Comparison of ENCODE assay signal across 14 cellular contexts in genomic region chr21:36709030-36709867, GRCh38. TPM values are rescaled to one million over a fixed set of nuclear protein-coding genes. Genes with fewer than 3 reads are reported as not detected.
DNase-seq lines count a peak whose midpoint lies in the region; ATAC-seq and TF ChIP-seq lines count a peak whose summit lies in the region.
"Had no signal": no experiment of that assay in that cellular context is flagged by ENCODE, and none has a peak within 500 bp of the region (broad histone marks: within the 10 kb centered on the region; RNA-seq: fewer than 3 reads in every experiment).

No MANE protein-coding gene starts in this region.

- H3K27ac ChIP-seq in WERI-Rb-1, result no peak overlapping the region
- H3K27ac ChIP-seq in smooth muscle cell (ENCODE audit: low read depth), result no peak overlapping the region

- no peaks in the 10 kb centered on the region for H3K79me2 ChIP-seq in smooth muscle cell (ENCODE audit: low read depth)

- peak overlapping the region; percentile 80 for H3K4me2 ChIP-seq in smooth muscle cell

- peak; percentile 37 for DNase-seq in NCI-H82 (lab: John Stamatoyannopoulos, UW)
- no peak for DNase-seq in NCI-H82 treated with DMSO at 0.1 percent for 48 hours (lab: John Stamatoyannopoulos, UW; ENCODE audit: unreplicated experiment)
- DNase-seq in WERI-Rb-1, result no peak
- DNase-seq in kidney tubule cell (ENCODE audit: low spot score), result peak; percentile 40
- no peak for DNase-seq in smooth muscle cell (lab: John Stamatoyannopoulos, UW; ENCODE audit: unreplicated experiment)
- no peak for DNase-seq in HuH-7.5 (ENCODE audit: low spot score)
- DNase-seq in germinal center (ENCODE audit: low spot score), result no peak
- DNase-seq: ACHN, GDM1, NCI-H1048 had no signal

- no peaks in the 10 kb centered on the region for H3F3A ChIP-seq in smooth muscle cell (ENCODE audit: low read depth)

- no peak for TF ChIP-seq CTCF in WERI-Rb-1 (IDR thresholded peaks at IDR 0.05; ENCODE audit: low read depth, low read length)
- no peak for TF ChIP-seq CTCF in smooth muscle cell (IDR thresholded peaks at IDR 0.05; ENCODE audit: borderline replicate concordance, insufficient read depth, poor library complexity, severe bottlenecking)

- WGBS in smooth muscle cell (ENCODE audit: low lambda C conversion rate), result 4% methylated on average over 42 of the region's 55 CpGs

- H4K20me1 ChIP-seq in smooth muscle cell (ENCODE audit: low read depth), result no peaks in the 10 kb centered on the region

- H3K9ac ChIP-seq in smooth muscle cell (ENCODE audit: low read depth), result no peak overlapping the region

- H3K4me1 ChIP-seq in smooth muscle cell (ENCODE audit: low read depth), result peaks cover 50% of the 10 kb centered on the region

- H3K36me3 ChIP-seq in WERI-Rb-1, result no peaks in the 10 kb centered on the region
- H3K36me3 ChIP-seq in smooth muscle cell (ENCODE audit: low read depth), result no peaks in the 10 kb centered on the region

- H3K27me3 ChIP-seq in WERI-Rb-1 (ENCODE audit: insufficient read depth, low read depth, severe bottlenecking) (peaks cover 65% of the 10 kb centered on the region), smooth muscle cell (ENCODE audit: low read depth) (peaks cover 100% of the 10 kb centered on the region)

- H3K9me3 ChIP-seq in WERI-Rb-1 (ENCODE audit: severe bottlenecking) (peaks cover 10% of the 10 kb centered on the region), smooth muscle cell (replicated peaks; ENCODE audit: low read depth) (no peaks in the 10 kb centered on the region)

- H3K4me3 ChIP-seq in WERI-Rb-1 (ENCODE audit: low read depth, low read length) (peak overlapping the region; percentile 40), smooth muscle cell (peak overlapping the region; percentile 35)

- no peak for ATAC-seq in HG03520 (IDR thresholded peaks at IDR 0.05; ENCODE audit: unreplicated experiment)
- ATAC-seq: activated naive CD4-positive, alpha-beta T cell treated with anti-CD3 and anti-CD28 coated beads, Interleukin-2, amount 50 U/mL, for 72 hours; HCT116 had no signal

- H2AFZ ChIP-seq in smooth muscle cell (ENCODE audit: low read depth), result no peak overlapping the region

RNA-seq across cellular contexts. Expression of gene SIM2, which starts 10.3 kb away (rescaled TPM):
- total RNA-seq in smooth muscle cell, result not detected in 2 replicates
- polyA plus RNA-seq in smooth muscle cell, result 0.25 and 0.43 TPM in 2 replicates
- total RNA-seq: right cardiac atrium had no signal
- polyA plus RNA-seq: right cardiac atrium had no signal

Comparison
In these comparisons a context has a peak if more than half of its experiments do, and no peak if none do; other contexts are left out.
1. DNase-seq: peak in NCI-H82 (single experiment) and kidney tubule cell (single experiment); none in NCI-H82 treated with DMSO at 0.1 percent for 48 hours (single experiment), WERI-Rb-1 (single experiment), smooth muscle cell (single experiment), HuH-7.5 (single experiment) and germinal center (single experiment).